ENCODE assay signal across 33 cellular contexts in the genomic region with DNA sequence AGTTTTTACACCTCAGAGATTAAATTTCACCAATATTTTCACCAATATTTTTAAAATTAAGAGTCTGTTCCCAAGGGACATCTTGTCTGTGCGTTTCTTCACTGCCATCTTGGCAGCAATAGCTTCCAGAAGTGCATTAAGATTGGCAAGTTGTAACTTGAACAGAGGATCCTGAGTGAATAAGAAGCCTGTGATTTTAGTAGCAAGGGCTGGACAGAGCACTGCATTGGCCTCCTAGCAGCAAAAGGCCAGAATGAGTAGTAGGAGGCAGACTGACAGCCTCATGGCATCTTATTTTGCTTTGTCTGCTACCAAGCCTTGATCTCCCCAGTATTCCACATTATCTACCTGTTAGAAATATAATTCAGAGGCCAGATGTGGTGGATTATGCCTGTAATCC.
"Had no signal": no experiment of that assay in that cellular context is flagged by ENCODE, and none has a peak within 500 bp of the region (broad histone marks: within the 10 kb centered on the region; RNA-seq: fewer than 3 reads in every experiment).

No MANE protein-coding gene starts in this region.

- H3K36me3 ChIP-seq: adrenal gland, esophagus squamous epithelium, heart left ventricle had no signal

- H3K4me1 ChIP-seq: adrenal gland, body of pancreas, heart left ventricle had no signal

- H3K36me3 Mint-ChIP-seq: activated CD4-positive, alpha-beta memory T cell treated with anti-CD3 and anti-CD28 coated beads for 36 hours; activated CD8-positive, alpha-beta memory T cell treated with anti-CD3 and anti-CD28 coated beads, Interleukin-2, amount 10 ng/mL, durations not matched to agents 7 days and 5 days; activated naive CD4-positive, alpha-beta T cell treated with anti-CD3 and anti-CD28 coated beads, Interleukin-2, amount 50 U/mL, for 24 hours; activated naive CD8-positive, alpha-beta T cell treated with anti-CD3 and anti-CD28 coated beads for 36 hours had no signal

- DNase-seq: activated CD4-positive, alpha-beta memory T cell treated with anti-CD3 and anti-CD28 coated beads for 36 hours; activated CD4-positive, alpha-beta T cell treated with anti-CD3 and anti-CD28 coated beads for 36 hours; activated CD4-positive, alpha-beta T cell treated with anti-CD3 and anti-CD28 coated beads, Interleukin-2, amount 10 ng/mL, durations not matched to agents 24 days and 14 days; activated CD4-positive, CD25-positive, alpha-beta regulatory T cell; activated CD4-positive, CD25-positive, alpha-beta regulatory T cell treated with anti-CD3 and anti-CD28 coated beads, Interleukin-2, amount 50 U/mL, for 72 hours; activated CD8-positive, alpha-beta memory T cell treated with anti-CD3 and anti-CD28 coated beads, Interleukin-2, amount 10 ng/mL, durations not matched to agents 7 days and 5 days; activated CD8-positive, alpha-beta memory T cell treated with anti-CD3 and anti-CD28 coated beads, Interleukin-2, amount 50 U/mL, for 4 hours; activated CD8-positive, alpha-beta T cell treated with anti-CD3 and anti-CD28 coated beads, Interleukin-2, amount 10 ng/mL, durations not matched to agents 7 days and 5 days; activated effector memory CD4-positive, alpha-beta T cell treated with anti-CD3 and anti-CD28 coated beads, Interleukin-2, amount 50 U/mL, for 16 hours; activated naive CD4-positive, alpha-beta T cell treated with anti-CD3 and anti-CD28 coated beads for 36 hours; activated naive CD8-positive, alpha-beta T cell treated with anti-CD3 and anti-CD28 coated beads for 36 hours; activated naive CD8-positive, alpha-beta T cell treated with anti-CD3 and anti-CD28 coated beads, Interleukin-2, amount 50 U/mL, for 24 hours; activated T-cell treated with anti-CD3 and anti-CD28 coated beads, Interleukin-2, amount 50 U/mL, for 1 hour; activated T-cell treated with anti-CD3 and anti-CD28 coated beads, Interleukin-2, amount 50 U/mL, for 48 hours; adrenal gland; amygdala; aorta; body of pancreas; dorsolateral prefrontal cortex; effector memory CD4-positive, alpha-beta T cell; endodermal cell; erythroblast; esophagus squamous epithelium; glutamatergic neuron; heart left ventricle; T-helper 2 cell had no signal

- ATAC-seq: activated CD4-positive, alpha-beta T cell treated with anti-CD3 and anti-CD28 coated beads for 36 hours; activated CD8-positive, alpha-beta memory T cell treated with anti-CD3 and anti-CD28 coated beads, Interleukin-2, amount 10 ng/mL, durations not matched to agents 7 days and 5 days; activated CD8-positive, alpha-beta T cell treated with anti-CD3 and anti-CD28 coated beads, Interleukin-2, amount 10 ng/mL, durations not matched to agents 7 days and 5 days; activated naive CD8-positive, alpha-beta T cell treated with anti-CD3 and anti-CD28 coated beads, Interleukin-2, amount 50 U/mL, for 24 hours; body of pancreas; heart left ventricle had no signal

- H3K27ac Mint-ChIP-seq: activated CD4-positive, alpha-beta memory T cell treated with anti-CD3 and anti-CD28 coated beads for 36 hours; activated CD4-positive, alpha-beta T cell treated with anti-CD3 and anti-CD28 coated beads for 36 hours; activated CD4-positive, alpha-beta T cell treated with anti-CD3 and anti-CD28 coated beads, Interleukin-2, amount 10 ng/mL, durations not matched to agents 24 days and 14 days; activated CD8-positive, alpha-beta memory T cell treated with anti-CD3 and anti-CD28 coated beads, Interleukin-2, amount 10 ng/mL, durations not matched to agents 7 days and 5 days; activated CD8-positive, alpha-beta T cell treated with anti-CD3 and anti-CD28 coated beads, Interleukin-2, amount 10 ng/mL, durations not matched to agents 7 days and 5 days; activated naive CD4-positive, alpha-beta T cell treated with anti-CD3 and anti-CD28 coated beads for 36 hours; activated naive CD4-positive, alpha-beta T cell treated with anti-CD3 and anti-CD28 coated beads, Interleukin-2, amount 50 U/mL, for 24 hours; activated naive CD8-positive, alpha-beta T cell treated with anti-CD3 and anti-CD28 coated beads for 36 hours; activated naive CD8-positive, alpha-beta T cell treated with anti-CD3 and anti-CD28 coated beads, Interleukin-2, amount 50 U/mL, for 24 hours; activated T-helper 1 cell treated with anti-CD3 and anti-CD28 coated beads, Interleukin-12 subunit alpha, Interleukin-12 subunit beta, Interleukin-2, Interleukin-4 antibody, amounts not matched to agents 30 ng/mL and 10 ng/mL and 1 ng/mL, durations not matched to agents 14 hours and 24 hours and 36 hours; activated T-helper 2 cell treated with anti-CD3 and anti-CD28 coated beads, Interferon-gamma antibody, Interleukin-2, Interleukin-4, amounts not matched to agents 10 μg/mL and 5 μg/mL and 100 μg/mL, durations not matched to agents 14 hours and 24 hours and 36 hours; dendritic cell treated with granulocyte-macrophage colony-stimulating factor and Interleukin-4, amounts not matched to agents 40 ng/mL and 50 ng/mL, for 4 days; endodermal cell had no signal

- FAIRE-seq: frontal cortex had no signal

- H3K4me3 Mint-ChIP-seq: activated CD4-positive, alpha-beta memory T cell treated with anti-CD3 and anti-CD28 coated beads for 36 hours; activated CD4-positive, alpha-beta T cell treated with anti-CD3 and anti-CD28 coated beads for 36 hours; activated CD4-positive, alpha-beta T cell treated with anti-CD3 and anti-CD28 coated beads, Interleukin-2, amount 10 ng/mL, durations not matched to agents 24 days and 14 days; activated CD8-positive, alpha-beta memory T cell treated with anti-CD3 and anti-CD28 coated beads, Interleukin-2, amount 10 ng/mL, durations not matched to agents 7 days and 5 days; activated CD8-positive, alpha-beta T cell treated with anti-CD3 and anti-CD28 coated beads, Interleukin-2, amount 10 ng/mL, durations not matched to agents 7 days and 5 days; activated naive CD4-positive, alpha-beta T cell treated with anti-CD3 and anti-CD28 coated beads for 36 hours; activated naive CD4-positive, alpha-beta T cell treated with anti-CD3 and anti-CD28 coated beads, Interleukin-2, amount 50 U/mL, for 24 hours; activated naive CD8-positive, alpha-beta T cell treated with anti-CD3 and anti-CD28 coated beads for 36 hours; activated naive CD8-positive, alpha-beta T cell treated with anti-CD3 and anti-CD28 coated beads, Interleukin-2, amount 50 U/mL, for 24 hours; activated T-helper 1 cell treated with anti-CD3 and anti-CD28 coated beads, Interleukin-12 subunit alpha, Interleukin-12 subunit beta, Interleukin-2, Interleukin-4 antibody, amounts not matched to agents 30 ng/mL and 10 ng/mL and 1 ng/mL, durations not matched to agents 14 hours and 24 hours and 36 hours; central memory CD8-positive, alpha-beta T cell; dendritic cell treated with granulocyte-macrophage colony-stimulating factor and Interleukin-4, amounts not matched to agents 40 ng/mL and 50 ng/mL, for 4 days; endodermal cell had no signal

- H3K27ac ChIP-seq: adrenal gland, body of pancreas, coronary artery, dorsolateral prefrontal cortex, esophagus squamous epithelium, heart left ventricle had no signal

- H3K4me1 Mint-ChIP-seq: activated CD4-positive, alpha-beta T cell treated with anti-CD3 and anti-CD28 coated beads for 36 hours; activated CD4-positive, alpha-beta T cell treated with anti-CD3 and anti-CD28 coated beads, Interleukin-2, amount 10 ng/mL, durations not matched to agents 24 days and 14 days; activated naive CD4-positive, alpha-beta T cell treated with anti-CD3 and anti-CD28 coated beads, Interleukin-2, amount 50 U/mL, for 24 hours; activated naive CD8-positive, alpha-beta T cell treated with anti-CD3 and anti-CD28 coated beads for 36 hours; activated naive CD8-positive, alpha-beta T cell treated with anti-CD3 and anti-CD28 coated beads, Interleukin-2, amount 50 U/mL, for 24 hours; central memory CD8-positive, alpha-beta T cell; endodermal cell had no signal

- H3K9me3 Mint-ChIP-seq: activated CD4-positive, alpha-beta memory T cell treated with anti-CD3 and anti-CD28 coated beads for 36 hours; activated CD4-positive, alpha-beta T cell treated with anti-CD3 and anti-CD28 coated beads, Interleukin-2, amount 10 ng/mL, durations not matched to agents 24 days and 14 days; activated naive CD4-positive, alpha-beta T cell treated with anti-CD3 and anti-CD28 coated beads for 36 hours; activated naive CD4-positive, alpha-beta T cell treated with anti-CD3 and anti-CD28 coated beads, Interleukin-2, amount 50 U/mL, for 24 hours; activated naive CD8-positive, alpha-beta T cell treated with anti-CD3 and anti-CD28 coated beads for 36 hours; activated naive CD8-positive, alpha-beta T cell treated with anti-CD3 and anti-CD28 coated beads, Interleukin-2, amount 50 U/mL, for 24 hours; activated T-helper 1 cell treated with anti-CD3 and anti-CD28 coated beads, Interleukin-12 subunit alpha, Interleukin-12 subunit beta, Interleukin-2, Interleukin-4 antibody, amounts not matched to agents 30 ng/mL and 10 ng/mL and 1 ng/mL, durations not matched to agents 14 hours and 24 hours and 36 hours; activated T-helper 2 cell treated with anti-CD3 and anti-CD28 coated beads, Interferon-gamma antibody, Interleukin-2, Interleukin-4, amounts not matched to agents 10 μg/mL and 5 μg/mL and 100 μg/mL, durations not matched to agents 14 hours and 24 hours and 36 hours; central memory CD8-positive, alpha-beta T cell; endodermal cell had no signal

- H3K9me3 ChIP-seq: adrenal gland, body of pancreas, esophagus squamous epithelium, heart left ventricle had no signal

- H3K4me3 ChIP-seq: adrenal gland, body of pancreas, coronary artery, dorsolateral prefrontal cortex, esophagus squamous epithelium, heart left ventricle had no signal

- H3K27me3 ChIP-seq: adrenal gland, body of pancreas, esophagus squamous epithelium, heart left ventricle had no signal
